ENCODE assay signal across 14 cellular contexts in genomic region chr1:113768916-113769598, GRCh38. TPM values are rescaled to one million over a fixed set of nuclear protein-coding genes. Genes with fewer than 3 reads are reported as not detected.
A peak's percentile ranks its signal among the peaks of the same experiment; 100 is the strongest.
DNase-seq lines count a peak whose midpoint lies in the region; ATAC-seq, FAIRE-seq and TF ChIP-seq lines count a peak whose summit lies in the region.
"Had no signal": no experiment of that assay in that cellular context is flagged by ENCODE, and none has a peak within 500 bp of the region (broad histone marks: within the 10 kb centered on the region; RNA-seq: fewer than 3 reads in every experiment).

No MANE protein-coding gene starts in this region.

- no peak overlapping the region for H3K27ac ChIP-seq in ACC112 (ENCODE audit: low read depth, low read length)
- no peak overlapping the region for H3K27ac ChIP-seq in fibroblast of lung (ENCODE audit: insufficient read depth, low read length)
- H3K27ac ChIP-seq: BLaER1 had no signal

- no peaks in the 10 kb centered on the region for H3K9me3 Mint-ChIP-seq in T-cell
- no peaks in the 10 kb centered on the region for H3K9me3 Mint-ChIP-seq in activated T-helper 2 cell treated with anti-CD3 and anti-CD28 coated beads, Interferon-gamma antibody, Interleukin-2, Interleukin-4, amounts not matched to agents 10 μg/mL and 5 μg/mL and 100 μg/mL, durations not matched to agents 14 hours and 24 hours and 36 hours

- CTCF ChIA-PET in T-cell (lab: Charles Lee), result interaction anchor here (0.5 to 1.3 kb wide), 4 partner anchors 11 to 950 kb away, joined by 3 to 4 read pairs (median 4); no protein-coding TSS in a partner anchor

- intact Hi-C loops in activated T-helper 2 cell treated with anti-CD3 and anti-CD28 coated beads, Interferon-gamma antibody, Interleukin-2, Interleukin-4, amounts not matched to agents 10 μg/mL and 5 μg/mL and 100 μg/mL, durations not matched to agents 14 hours and 24 hours and 36 hours (cut with micrococcal nuclease), result no loop called here

- H3K36me3 Mint-ChIP-seq in T-cell, result peaks cover 48% of the 10 kb centered on the region
- H3K36me3 Mint-ChIP-seq in activated T-helper 2 cell treated with anti-CD3 and anti-CD28 coated beads, Interferon-gamma antibody, Interleukin-2, Interleukin-4, amounts not matched to agents 10 μg/mL and 5 μg/mL and 100 μg/mL, durations not matched to agents 14 hours and 24 hours and 36 hours (ENCODE audit: low read depth), result peaks cover 66% of the 10 kb centered on the region

- H3K79me2 ChIP-seq in ACC112 (ENCODE audit: control insufficient read depth, insufficient read depth, low read length, unreplicated experiment) (no peaks in the 10 kb centered on the region), fibroblast of lung (ENCODE audit: control insufficient read depth, insufficient read depth, low read length) (no peaks in the 10 kb centered on the region)

- H3K4me1 ChIP-seq in ACC112 (ENCODE audit: control insufficient read depth, insufficient read depth, low read length, unreplicated experiment) (peaks cover 11% of the 10 kb centered on the region), fibroblast of lung (ENCODE audit: control insufficient read depth, extremely low read depth, insufficient read depth, low read length) (no peaks in the 10 kb centered on the region)
- H3K4me1 ChIP-seq: BLaER1 had no signal

- no peaks in the 10 kb centered on the region for H3K27me3 Mint-ChIP-seq in T-cell
- H3K27me3 Mint-ChIP-seq in activated T-helper 2 cell treated with anti-CD3 and anti-CD28 coated beads, Interferon-gamma antibody, Interleukin-2, Interleukin-4, amounts not matched to agents 10 μg/mL and 5 μg/mL and 100 μg/mL, durations not matched to agents 14 hours and 24 hours and 36 hours (ENCODE audit: low read depth), result no peaks in the 10 kb centered on the region

- TF ChIP-seq POLR2A in GM12891 (IDR thresholded peaks at IDR 0.05; ENCODE audit: low read depth, low read length), result no peak

- H2AFZ ChIP-seq in ACC112 (ENCODE audit: low read length, unreplicated experiment), result peak overlapping the region; percentile 64
- H2AFZ ChIP-seq in fibroblast of lung (ENCODE audit: low read length), result peak overlapping the region; percentile 55

- no peak for FAIRE-seq in GM12891 (lab: Jason Lieb, UNC)
- FAIRE-seq: G401.6, RCC 7860 had no signal

- no peak for ATAC-seq in T-cell (replicated peaks in 1 of 4)
- ATAC-seq in HG02798 (IDR thresholded peaks at IDR 0.05; ENCODE audit: poor library complexity, unreplicated experiment), result no peak
- ATAC-seq in GM18867 (IDR thresholded peaks at IDR 0.05; ENCODE audit: unreplicated experiment), result no peak

- no peaks in the 10 kb centered on the region for H4K20me1 ChIP-seq in fibroblast of lung (ENCODE audit: control insufficient read depth, extremely low read depth, insufficient read depth, low read length)

- no peak for TF ChIP-seq CTCF in fibroblast of lung (conservative IDR thresholded peaks at IDR 0.05 in 1 of 2, IDR thresholded peaks at IDR 0.05 in 1 of 2; ENCODE audit: low read depth in 1 of 2, low read length in 2 of 2)

- H3K27me3 ChIP-seq in ACC112 (ENCODE audit: insufficient read depth, low read length) (no peaks in the 10 kb centered on the region), fibroblast of lung (ENCODE audit: control insufficient read depth, insufficient read depth, low read length) (no peaks in the 10 kb centered on the region)
- H3K27me3 ChIP-seq: BLaER1 had no signal

- H3K4me3 Mint-ChIP-seq in T-cell, result no peak overlapping the region
- no peak overlapping the region for H3K4me3 Mint-ChIP-seq in activated T-helper 2 cell treated with anti-CD3 and anti-CD28 coated beads, Interferon-gamma antibody, Interleukin-2, Interleukin-4, amounts not matched to agents 10 μg/mL and 5 μg/mL and 100 μg/mL, durations not matched to agents 14 hours and 24 hours and 36 hours (ENCODE audit: low read depth)

- H3K9ac ChIP-seq in fibroblast of lung (ENCODE audit: insufficient read depth, low read length), result no peak overlapping the region
- H3K9ac ChIP-seq: BLaER1 had no signal

- H3K4me1 Mint-ChIP-seq in T-cell, result peaks cover 35 to 45% (median 39%) of the 10 kb centered on the region in 3 donors
- H3K4me1 Mint-ChIP-seq in activated T-helper 2 cell treated with anti-CD3 and anti-CD28 coated beads, Interferon-gamma antibody, Interleukin-2, Interleukin-4, amounts not matched to agents 10 μg/mL and 5 μg/mL and 100 μg/mL, durations not matched to agents 14 hours and 24 hours and 36 hours (ENCODE audit: low read depth), result peaks cover 46% of the 10 kb centered on the region

- POLR2A ChIA-PET in T-cell (lab: Charles Lee), result interaction anchor here in 1 of 2 donors (0.6 kb wide), 1 partner anchor 82 kb away, joined by 3 read pairs; no protein-coding TSS in a partner anchor

- H3K9me3 ChIP-seq in fibroblast of lung (ENCODE audit: control insufficient read depth, insufficient read depth, low read depth, low read length), result no peaks in the 10 kb centered on the region
- H3K9me3 ChIP-seq: BLaER1 had no signal

- peak overlapping the region; percentile 67 for H3K4me3 ChIP-seq in ACC112 (ENCODE audit: low read depth, low read length)
- no peak overlapping the region for H3K4me3 ChIP-seq in fibroblast of lung (replicated peaks in 1 of 4; ENCODE audit: control extremely low read depth in 1 of 4, insufficient read depth in 1 of 4, low read depth in 3 of 4, low read length in 4 of 4)
- H3K4me3 ChIP-seq: BLaER1 had no signal

- H3K36me3 ChIP-seq in ACC112 (ENCODE audit: insufficient read depth, low read length) (0 out of 2 replicates have a peak, but pooled peaks cover 12% of the 10 kb centered on the region), fibroblast of lung (ENCODE audit: control insufficient read depth, insufficient read depth, low read length) (peaks cover 1% of the 10 kb centered on the region)

- H3K27ac Mint-ChIP-seq in T-cell, result peak overlapping the region; percentile 50 to 77
- no peak overlapping the region for H3K27ac Mint-ChIP-seq in activated T-helper 2 cell treated with anti-CD3 and anti-CD28 coated beads, Interferon-gamma antibody, Interleukin-2, Interleukin-4, amounts not matched to agents 10 μg/mL and 5 μg/mL and 100 μg/mL, durations not matched to agents 14 hours and 24 hours and 36 hours

- DNase-seq in GM12891 (ENCODE audit: insufficient read length, low spot score) (no peak), T-cell (no peak), fibroblast of lung (ENCODE audit: low read depth in 2 of 2) (no peak), SIG-M5 treated with dmso at 0.1 percent for 504 hours (lab: John Stamatoyannopoulos, UW; ENCODE audit: unreplicated experiment) (no peak)
- no peak for DNase-seq in activated T-helper 2 cell treated with anti-CD3 and anti-CD28 coated beads, Interferon-gamma antibody, Interleukin-2, Interleukin-4, amounts not matched to agents 10 μg/mL and 5 μg/mL and 100 μg/mL, durations not matched to agents 14 hours and 24 hours and 36 hours (ENCODE audit: low spot score)
- DNase-seq: NCI-H1048; stimulated activated CD4-positive, alpha-beta T cell treated with anti-CD3 and anti-CD28 coated beads, Interleukin-2, amount 100 ng/mL, for 48 hours; T1000 had no signal

- H3K4me2 ChIP-seq in fibroblast of lung (ENCODE audit: extremely low read depth, insufficient read depth, low read length), result peak overlapping the region; percentile 59
- H3K4me2 ChIP-seq: BLaER1 had no signal

TF ChIP-seq in GM12891, 5 proteins besides CTCF, POLR2A, EP300 and RAD21:
- TF ChIP-seq TAF1 (IDR thresholded peaks at IDR 0.05; ENCODE audit: low read depth, low read length) (no peak), SPI1 (IDR thresholded peaks at IDR 0.05; ENCODE audit: low read depth, low read length) (peak; percentile 44; the same call in 1 of the 2 replicates)

RNA-seq across cellular contexts. Expression of gene PHTF1, which starts 9.8 kb away (rescaled TPM):
- polyA plus RNA-seq in GM12891 (2012; ENCODE audit: low read depth, missing spikeins), result 14.1 TPM
- total RNA-seq in T-cell, result 10 to 100 TPM in 2 of 5 donors, 1 to 10 TPM in 3; 5.9 to 10.5 (median 9.2) TPM
- 33.4 and 36.3 TPM in 2 replicates for total RNA-seq in fibroblast of lung
- 15.4 and 16.9 TPM in 2 replicates for polyA plus RNA-seq in fibroblast of lung
- polyA plus RNA-seq in fibroblast of lung (2012), result 18.1 and 20.1 TPM in 2 replicates
- 4.7 and 7.0 TPM in 2 replicates for polyA minus RNA-seq in fibroblast of lung (ENCODE audit: low replicate concordance)
- total RNA-seq in activated T-helper 2 cell treated with anti-CD3 and anti-CD28 coated beads, Interferon-gamma antibody, Interleukin-2, Interleukin-4, amounts not matched to agents 10 μg/mL and 5 μg/mL and 100 μg/mL, durations not matched to agents 14 hours and 24 hours and 36 hours, result 22.0 and 22.5 TPM in 2 replicates

RNA-seq across cellular contexts. Expression of gene RSBN1, which starts 43.2 kb away (rescaled TPM):
- polyA plus RNA-seq in GM12891 (2012; ENCODE audit: low read depth, missing spikeins), result 7.6 TPM
- 10 to 100 TPM; 43.9 to 49.9 (median 45.1) TPM for total RNA-seq in T-cell
- total RNA-seq in fibroblast of lung, result 8.7 and 9.4 TPM in 2 replicates
- polyA plus RNA-seq in fibroblast of lung, result 6.4 and 10.2 TPM in 2 replicates
- 4.2 and 4.8 TPM in 2 replicates for polyA plus RNA-seq in fibroblast of lung (2012)
- 1.4 and 4.0 TPM in 2 replicates for polyA minus RNA-seq in fibroblast of lung (ENCODE audit: low replicate concordance)
- total RNA-seq in activated T-helper 2 cell treated with anti-CD3 and anti-CD28 coated beads, Interferon-gamma antibody, Interleukin-2, Interleukin-4, amounts not matched to agents 10 μg/mL and 5 μg/mL and 100 μg/mL, durations not matched to agents 14 hours and 24 hours and 36 hours, result 21.5 and 23.4 TPM in 2 replicates
